13 cellular contexts compared by ENCODE assay signal in the genomic region with DNA sequence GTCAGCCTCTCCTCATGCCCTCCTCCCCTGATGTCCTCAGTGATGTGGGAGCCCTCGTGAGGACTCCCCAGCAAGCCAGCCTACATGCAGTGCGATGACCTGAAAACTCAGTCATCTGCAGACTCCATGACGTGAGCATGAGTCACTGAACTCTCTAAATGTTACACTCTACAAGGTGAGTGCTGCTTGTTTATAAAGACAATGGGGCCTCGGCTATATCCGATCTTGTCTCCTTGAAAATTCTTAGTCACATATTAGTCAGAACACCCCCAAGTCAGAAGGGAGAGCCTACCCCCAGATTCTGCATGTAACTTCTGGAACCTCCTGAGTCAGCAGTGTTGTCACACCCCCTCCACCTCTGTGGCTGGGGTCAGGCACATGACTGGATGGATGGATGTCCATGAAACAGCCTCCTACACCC.
A peak's percentile ranks its signal among the peaks of the same experiment; 100 is the strongest.
DNase-seq lines count a peak whose midpoint lies in the region; ATAC-seq lines count a peak whose summit lies in the region.
"Had no signal": no experiment of that assay in that cellular context is flagged by ENCODE, and none has a peak within 500 bp of the region (broad histone marks: within the 10 kb centered on the region; RNA-seq: fewer than 3 reads in every experiment).

No MANE protein-coding gene starts in this region.

- H3K4me3 ChIP-seq in SJSA1, result no peak overlapping the region
- H3K4me3 ChIP-seq: gastrocnemius medialis had no signal

- ATAC-seq in stimulated activated effector memory CD8-positive, alpha-beta T cell treated with anti-CD3 and anti-CD28 coated beads, Interleukin-12 subunit alpha, Interleukin-12 subunit beta, amount 100 ng/mL, for 72 hours, result peak; percentile 44
- ATAC-seq: gastrocnemius medialis had no signal

- no peak overlapping the region for H3K27ac Mint-ChIP-seq in stimulated activated effector memory CD8-positive, alpha-beta T cell treated with anti-CD3 and anti-CD28 coated beads, Interleukin-12 subunit alpha, Interleukin-12 subunit beta, amount 100 ng/mL, for 72 hours
- H3K27ac Mint-ChIP-seq in activated T-cell treated with anti-CD3 and anti-CD28 coated beads, Interleukin-2, amount 50 U/mL, for 24 hours, result no peak overlapping the region
- H3K27ac Mint-ChIP-seq: activated naive CD4-positive, alpha-beta T cell treated with anti-CD3 and anti-CD28 coated beads, Interleukin-2, amount 50 U/mL, for 24 hours; IgD-negative memory B cell; type B pancreatic cell had no signal

- no peaks in the 10 kb centered on the region for H3K4me1 Mint-ChIP-seq in stimulated activated effector memory CD8-positive, alpha-beta T cell treated with anti-CD3 and anti-CD28 coated beads, Interleukin-12 subunit alpha, Interleukin-12 subunit beta, amount 100 ng/mL, for 72 hours
- H3K4me1 Mint-ChIP-seq in activated T-cell treated with anti-CD3 and anti-CD28 coated beads, Interleukin-2, amount 50 U/mL, for 24 hours (ENCODE audit: low read depth), result no peaks in the 10 kb centered on the region
- H3K4me1 Mint-ChIP-seq: activated naive CD4-positive, alpha-beta T cell treated with anti-CD3 and anti-CD28 coated beads, Interleukin-2, amount 50 U/mL, for 24 hours had no signal

- H3K9me3 ChIP-seq in SJSA1 (replicated peaks), result no peaks in the 10 kb centered on the region
- H3K9me3 ChIP-seq: gastrocnemius medialis had no signal

- no peaks in the 10 kb centered on the region for H3K36me3 Mint-ChIP-seq in stimulated activated effector memory CD8-positive, alpha-beta T cell treated with anti-CD3 and anti-CD28 coated beads, Interleukin-12 subunit alpha, Interleukin-12 subunit beta, amount 100 ng/mL, for 72 hours
- no peaks in the 10 kb centered on the region for H3K36me3 Mint-ChIP-seq in activated T-cell treated with anti-CD3 and anti-CD28 coated beads, Interleukin-2, amount 50 U/mL, for 24 hours (ENCODE audit: low read depth)
- H3K36me3 Mint-ChIP-seq: activated naive CD4-positive, alpha-beta T cell treated with anti-CD3 and anti-CD28 coated beads, Interleukin-2, amount 50 U/mL, for 24 hours; IgD-negative memory B cell; type B pancreatic cell had no signal

- H3K36me3 ChIP-seq in SJSA1, result no peaks in the 10 kb centered on the region
- H3K36me3 ChIP-seq: gastrocnemius medialis had no signal

- H3K27ac ChIP-seq in SJSA1, result peak overlapping the region; percentile 93
- H3K27ac ChIP-seq: gastrocnemius medialis had no signal

- no peaks in the 10 kb centered on the region for H3K27me3 ChIP-seq in SJSA1 (replicated peaks)
- H3K27me3 ChIP-seq: gastrocnemius medialis had no signal

- H3K4me3 Mint-ChIP-seq in stimulated activated effector memory CD8-positive, alpha-beta T cell treated with anti-CD3 and anti-CD28 coated beads, Interleukin-12 subunit alpha, Interleukin-12 subunit beta, amount 100 ng/mL, for 72 hours, result no peak overlapping the region
- no peak overlapping the region for H3K4me3 Mint-ChIP-seq in activated T-cell treated with anti-CD3 and anti-CD28 coated beads, Interleukin-2, amount 50 U/mL, for 24 hours
- H3K4me3 Mint-ChIP-seq: activated naive CD4-positive, alpha-beta T cell treated with anti-CD3 and anti-CD28 coated beads, Interleukin-2, amount 50 U/mL, for 24 hours; IgD-negative memory B cell; type B pancreatic cell had no signal

- DNase-seq in activated CD4-positive, alpha-beta T cell treated with anti-CD3 and anti-CD28 coated beads for 48 hours, result peak; percentile 16
- no peak for DNase-seq in activated CD4-positive, alpha-beta T cell treated with anti-CD3 and anti-CD28 coated beads, Interleukin-2, amount 50 U/mL, for 4 hours
- DNase-seq in SJSA1 (ENCODE audit: low read depth in 1 of 2, low spot score in 2 of 2) (peak; percentile 95), fibroblast of peridontal ligament (ENCODE audit: extremely low read depth) (peak; percentile 80), NCI-H2107 (lab: John Stamatoyannopoulos, UW) (no peak)
- DNase-seq in stimulated activated effector memory CD8-positive, alpha-beta T cell treated with anti-CD3 and anti-CD28 coated beads, Interleukin-12 subunit alpha, Interleukin-12 subunit beta, amount 100 ng/mL, for 72 hours (ENCODE audit: low spot score in 2 of 2), result no peak
- DNase-seq in activated CD4-positive, alpha-beta T cell treated with anti-CD3 and anti-CD28 coated beads for 1 hour, result no peak
- DNase-seq in activated T-cell treated with anti-CD3 and anti-CD28 coated beads, Interleukin-2, amount 50 U/mL, for 24 hours, result no peak
- DNase-seq: gastrocnemius medialis, NCI-H748 treated with DMSO at 0.1 percent for 48 hours had no signal

- peaks cover 17% of the 10 kb centered on the region for H3K9me3 Mint-ChIP-seq in stimulated activated effector memory CD8-positive, alpha-beta T cell treated with anti-CD3 and anti-CD28 coated beads, Interleukin-12 subunit alpha, Interleukin-12 subunit beta, amount 100 ng/mL, for 72 hours
- peaks cover 4% of the 10 kb centered on the region for H3K9me3 Mint-ChIP-seq in activated T-cell treated with anti-CD3 and anti-CD28 coated beads, Interleukin-2, amount 50 U/mL, for 24 hours
- H3K9me3 Mint-ChIP-seq: activated naive CD4-positive, alpha-beta T cell treated with anti-CD3 and anti-CD28 coated beads, Interleukin-2, amount 50 U/mL, for 24 hours had no signal

- H3K27me3 Mint-ChIP-seq in activated T-cell treated with anti-CD3 and anti-CD28 coated beads, Interleukin-2, amount 50 U/mL, for 24 hours, result no peaks in the 10 kb centered on the region
- H3K27me3 Mint-ChIP-seq: activated naive CD4-positive, alpha-beta T cell treated with anti-CD3 and anti-CD28 coated beads, Interleukin-2, amount 50 U/mL, for 24 hours; IgD-negative memory B cell; type B pancreatic cell had no signal

- peaks cover 78% of the 10 kb centered on the region for H3K4me1 ChIP-seq in SJSA1 (replicated peaks)
- H3K4me1 ChIP-seq: gastrocnemius medialis had no signal

Comparison
In these comparisons a context has a peak if more than half of its experiments do, and no peak if none do; other contexts are left out.
1. DNase-seq: peak in activated CD4-positive, alpha-beta T cell treated with anti-CD3 and anti-CD28 coated beads for 48 hours (single experiment), SJSA1 (2 of 2) and fibroblast of peridontal ligament (single experiment); none in activated CD4-positive, alpha-beta T cell treated with anti-CD3 and anti-CD28 coated beads, Interleukin-2, amount 50 U/mL, for 4 hours (0 of 2), stimulated activated effector memory CD8-positive, alpha-beta T cell treated with anti-CD3 and anti-CD28 coated beads, Interleukin-12 subunit alpha, Interleukin-12 subunit beta, amount 100 ng/mL, for 72 hours (0 of 2), activated CD4-positive, alpha-beta T cell treated with anti-CD3 and anti-CD28 coated beads for 1 hour (single experiment), activated T-cell treated with anti-CD3 and anti-CD28 coated beads, Interleukin-2, amount 50 U/mL, for 24 hours (single experiment) and NCI-H2107 (single experiment).